Comparison of ENCODE assay signal across 3 cellular contexts in the genomic region with DNA sequence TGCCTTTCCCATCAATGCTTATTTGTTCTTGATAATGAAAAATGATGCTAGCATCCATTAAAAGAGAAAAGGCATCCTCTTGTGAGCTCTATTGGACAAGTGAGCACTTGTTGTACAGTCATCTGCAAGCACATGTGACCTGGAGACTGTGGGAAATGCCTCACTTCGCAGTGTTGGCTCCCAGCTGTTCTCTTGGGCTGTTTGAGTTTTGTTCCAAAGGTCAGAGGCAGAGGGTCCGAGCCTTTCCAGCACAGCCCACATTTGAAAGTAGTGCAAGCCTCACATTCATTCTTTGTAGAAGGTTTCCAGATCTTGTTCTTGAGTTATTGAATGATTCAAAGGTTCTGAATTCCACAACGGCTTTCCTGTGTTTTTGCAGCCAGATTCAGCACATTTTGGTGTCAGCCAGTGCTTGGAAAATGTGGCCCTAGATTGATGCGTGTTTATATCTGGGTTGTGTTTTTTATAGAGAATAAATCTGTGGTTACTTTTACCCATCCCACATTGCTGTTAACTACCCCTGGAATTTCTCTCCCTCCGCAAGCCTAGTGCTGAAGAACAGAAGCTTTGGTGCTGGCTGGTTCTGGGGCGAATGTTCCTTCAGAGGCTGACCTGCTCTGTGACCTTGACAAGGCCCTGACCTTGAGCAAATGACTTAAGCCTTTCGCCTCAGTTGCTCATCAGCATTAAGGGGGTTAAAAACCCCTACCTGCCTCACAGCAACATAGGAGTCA.
A peak's percentile ranks its signal among the peaks of the same experiment; 100 is the strongest.
TF ChIP-seq lines count a peak whose summit lies in the region.

No MANE protein-coding gene starts in this region.

TF ChIP-seq in A549, 52 proteins besides CTCF, POLR2A, EP300 and RAD21 (continued from another document):
- no peak for TF ChIP-seq EHF (CRISPR knock-in tag; IDR thresholded peaks at IDR 0.05)
- TF ChIP-seq, protein P1, sequence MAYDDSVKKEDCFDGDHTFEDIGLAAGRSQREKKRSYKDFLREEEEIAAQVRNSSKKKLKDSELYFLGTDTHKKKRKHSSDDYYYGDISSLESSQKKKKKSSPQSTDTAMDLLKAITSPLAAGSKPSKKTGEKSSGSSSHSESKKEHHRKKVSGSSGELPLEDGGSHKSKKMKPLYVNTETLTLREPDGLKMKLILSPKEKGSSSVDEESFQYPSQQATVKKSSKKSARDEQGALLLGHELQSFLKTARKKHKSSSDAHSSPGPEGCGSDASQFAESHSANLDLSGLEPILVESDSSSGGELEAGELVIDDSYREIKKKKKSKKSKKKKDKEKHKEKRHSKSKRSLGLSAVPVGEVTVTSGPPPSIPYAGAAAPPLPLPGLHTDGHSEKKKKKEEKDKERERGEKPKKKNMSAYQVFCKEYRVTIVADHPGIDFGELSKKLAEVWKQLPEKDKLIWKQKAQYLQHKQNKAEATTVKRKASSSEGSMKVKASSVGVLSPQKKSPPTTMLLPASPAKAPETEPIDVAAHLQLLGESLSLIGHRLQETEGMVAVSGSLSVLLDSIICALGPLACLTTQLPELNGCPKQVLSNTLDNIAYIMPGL (CRISPR knock-in tag; IDR thresholded peaks at IDR 0.05; ENCODE audit: borderline replicate concordance): no peak
- TF ChIP-seq, protein P2, sequence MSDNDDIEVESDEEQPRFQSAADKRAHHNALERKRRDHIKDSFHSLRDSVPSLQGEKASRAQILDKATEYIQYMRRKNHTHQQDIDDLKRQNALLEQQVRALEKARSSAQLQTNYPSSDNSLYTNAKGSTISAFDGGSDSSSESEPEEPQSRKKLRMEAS (IDR thresholded peaks at IDR 0.05): no peak
- TF ChIP-seq, protein P3, sequence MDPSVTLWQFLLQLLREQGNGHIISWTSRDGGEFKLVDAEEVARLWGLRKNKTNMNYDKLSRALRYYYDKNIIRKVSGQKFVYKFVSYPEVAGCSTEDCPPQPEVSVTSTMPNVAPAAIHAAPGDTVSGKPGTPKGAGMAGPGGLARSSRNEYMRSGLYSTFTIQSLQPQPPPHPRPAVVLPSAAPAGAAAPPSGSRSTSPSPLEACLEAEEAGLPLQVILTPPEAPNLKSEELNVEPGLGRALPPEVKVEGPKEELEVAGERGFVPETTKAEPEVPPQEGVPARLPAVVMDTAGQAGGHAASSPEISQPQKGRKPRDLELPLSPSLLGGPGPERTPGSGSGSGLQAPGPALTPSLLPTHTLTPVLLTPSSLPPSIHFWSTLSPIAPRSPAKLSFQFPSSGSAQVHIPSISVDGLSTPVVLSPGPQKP (IDR thresholded peaks at IDR 0.05; ENCODE audit: low read depth, low read length): no peak

TF ChIP-seq in liver, 16 proteins besides CTCF, POLR2A, EP300 and RAD21 (continued from another document):
- TF ChIP-seq, protein P4, sequence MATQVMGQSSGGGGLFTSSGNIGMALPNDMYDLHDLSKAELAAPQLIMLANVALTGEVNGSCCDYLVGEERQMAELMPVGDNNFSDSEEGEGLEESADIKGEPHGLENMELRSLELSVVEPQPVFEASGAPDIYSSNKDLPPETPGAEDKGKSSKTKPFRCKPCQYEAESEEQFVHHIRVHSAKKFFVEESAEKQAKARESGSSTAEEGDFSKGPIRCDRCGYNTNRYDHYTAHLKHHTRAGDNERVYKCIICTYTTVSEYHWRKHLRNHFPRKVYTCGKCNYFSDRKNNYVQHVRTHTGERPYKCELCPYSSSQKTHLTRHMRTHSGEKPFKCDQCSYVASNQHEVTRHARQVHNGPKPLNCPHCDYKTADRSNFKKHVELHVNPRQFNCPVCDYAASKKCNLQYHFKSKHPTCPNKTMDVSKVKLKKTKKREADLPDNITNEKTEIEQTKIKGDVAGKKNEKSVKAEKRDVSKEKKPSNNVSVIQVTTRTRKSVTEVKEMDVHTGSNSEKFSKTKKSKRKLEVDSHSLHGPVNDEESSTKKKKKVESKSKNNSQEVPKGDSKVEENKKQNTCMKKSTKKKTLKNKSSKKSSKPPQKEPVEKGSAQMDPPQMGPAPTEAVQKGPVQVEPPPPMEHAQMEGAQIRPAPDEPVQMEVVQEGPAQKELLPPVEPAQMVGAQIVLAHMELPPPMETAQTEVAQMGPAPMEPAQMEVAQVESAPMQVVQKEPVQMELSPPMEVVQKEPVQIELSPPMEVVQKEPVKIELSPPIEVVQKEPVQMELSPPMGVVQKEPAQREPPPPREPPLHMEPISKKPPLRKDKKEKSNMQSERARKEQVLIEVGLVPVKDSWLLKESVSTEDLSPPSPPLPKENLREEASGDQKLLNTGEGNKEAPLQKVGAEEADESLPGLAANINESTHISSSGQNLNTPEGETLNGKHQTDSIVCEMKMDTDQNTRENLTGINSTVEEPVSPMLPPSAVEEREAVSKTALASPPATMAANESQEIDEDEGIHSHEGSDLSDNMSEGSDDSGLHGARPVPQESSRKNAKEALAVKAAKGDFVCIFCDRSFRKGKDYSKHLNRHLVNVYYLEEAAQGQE (IDR thresholded peaks at IDR 0.05): peak; percentile 48
- peak; percentile 86 to 90 for TF ChIP-seq HNF4A (conservative IDR thresholded peaks at IDR 0.05)
- no peak for TF ChIP-seq FOXA1 (IDR thresholded peaks at IDR 0.05)
- TF ChIP-seq JUND (IDR thresholded peaks at IDR 0.05): no peak
- TF ChIP-seq YY1 (IDR thresholded peaks at IDR 0.05): peak; percentile 39
- no peak for TF ChIP-seq TAF1 (conservative IDR thresholded peaks at IDR 0.05)
- no peak for TF ChIP-seq FOXA2 (IDR thresholded peaks at IDR 0.05)
- no peak for TF ChIP-seq NR2F2 (IDR thresholded peaks at IDR 0.05)
- TF ChIP-seq, protein P2 (IDR thresholded peaks at IDR 0.05): no peak
- TF ChIP-seq RXRA (IDR thresholded peaks at IDR 0.05): peak; percentile 36 to 60
- TF ChIP-seq EGR1 (IDR thresholded peaks at IDR 0.05; ENCODE audit: low read depth in 2 of 2): no peak
- TF ChIP-seq, protein P5, sequence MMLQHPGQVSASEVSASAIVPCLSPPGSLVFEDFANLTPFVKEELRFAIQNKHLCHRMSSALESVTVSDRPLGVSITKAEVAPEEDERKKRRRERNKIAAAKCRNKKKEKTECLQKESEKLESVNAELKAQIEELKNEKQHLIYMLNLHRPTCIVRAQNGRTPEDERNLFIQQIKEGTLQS (IDR thresholded peaks at IDR 0.05): no peak
- TF ChIP-seq HNF4G (IDR thresholded peaks at IDR 0.05): peak; percentile 80
- peak; percentile 68 for TF ChIP-seq SP1 (IDR thresholded peaks at IDR 0.05)
- no peak for TF ChIP-seq GABPA (IDR thresholded peaks at IDR 0.05 in 1 of 2, conservative IDR thresholded peaks at IDR 0.05 in 1 of 2)
TF ChIP-seq in liver: peak in this region for 6.

TF ChIP-seq in HEK293T, 16 proteins besides CTCF, POLR2A, EP300 and RAD21 (continued from another document):
- no peak for TF ChIP-seq TARDBP (IDR thresholded peaks at IDR 0.05)
